ENCODE assay signal across 8 cellular contexts in genomic region chr1:226708342-226708780, GRCh38. TPM values are rescaled to one million over a fixed set of nuclear protein-coding genes. Genes with fewer than 3 reads are reported as not detected.
A peak's percentile ranks its signal among the peaks of the same experiment; 100 is the strongest.
DNase-seq lines count a peak whose midpoint lies in the region; ATAC-seq and TF ChIP-seq lines count a peak whose summit lies in the region.

No MANE protein-coding gene starts in this region.

- CTCF ChIA-PET in T-cell (lab: Charles Lee): interaction anchor here in 1 of 2 donors (0.7 to 1.3 kb wide), 6 partner anchors 9 to 120 kb away, joined by 3 to 5 read pairs (median 4); partner anchors contain the start of gene ITPKB

- peak overlapping the region; percentile 42 to 100 (median 83) for H3K27ac ChIP-seq in esophagus squamous epithelium

- TF ChIP-seq CTCF in esophagus squamous epithelium (IDR thresholded peaks at IDR 0.05): no peak

- no peaks in the 10 kb centered on the region for H3K27me3 Mint-ChIP-seq in T-helper 1 cell treated with Interleukin-12 subunit alpha and Interleukin-12 subunit beta and Interleukin-4 antibody, amounts not matched to agents 30 μg/mL and 1 μg/mL, for 36 hours (ENCODE audit: low read depth)
- H3K27me3 Mint-ChIP-seq in T-cell: no peaks in the 10 kb centered on the region

- H3K36me3 Mint-ChIP-seq in T-helper 1 cell treated with Interleukin-12 subunit alpha and Interleukin-12 subunit beta and Interleukin-4 antibody, amounts not matched to agents 30 μg/mL and 1 μg/mL, for 36 hours (ENCODE audit: low read depth): peaks cover 30% of the 10 kb centered on the region
- peaks cover 22% of the 10 kb centered on the region for H3K36me3 Mint-ChIP-seq in T-cell

- intact Hi-C loops in esophagus squamous epithelium (cut with DNase I): no loop called here

- H3K4me3 Mint-ChIP-seq in T-helper 1 cell treated with Interleukin-12 subunit alpha and Interleukin-12 subunit beta and Interleukin-4 antibody, amounts not matched to agents 30 μg/mL and 1 μg/mL, for 36 hours: peak overlapping the region; percentile 60
- H3K4me3 Mint-ChIP-seq in T-cell: peak overlapping the region; percentile 11 to 83 (median 66)

- 22 to 26% methylated on average over 4 to 6 of the region's 6 CpGs for WGBS in esophagus squamous epithelium, 2 donors

- DNase-seq in T-helper 1 cell: no peak
- DNase-seq in T-cell: no peak
- no peak for DNase-seq in esophagus squamous epithelium (lab: John Stamatoyannopoulos, UW)
- DNase-seq in stimulated activated CD4-positive, alpha-beta T cell treated with anti-CD3 and anti-CD28 coated beads, Interleukin-4, amount 100 ng/mL, for 24 hours: peak; percentile 55
- DNase-seq in putamen (ENCODE audit: low spot score): no peak
- no peak for DNase-seq in NCI-H1048 (lab: John Stamatoyannopoulos, UW)

- H3K36me3 ChIP-seq in esophagus squamous epithelium: peaks cover 0 to 7% (median 0%) of the 10 kb centered on the region in 3 donors

- peaks cover 24 to 74% (median 39%) of the 10 kb centered on the region in 3 donors for H3K4me1 ChIP-seq in esophagus squamous epithelium

- H3K27me3 ChIP-seq in esophagus squamous epithelium: no peaks in the 10 kb centered on the region

- ATAC-seq in T-cell (replicated peaks in 1 of 4): peak; percentile 7 to 55 (median 40)
- ATAC-seq in HG03139 (IDR thresholded peaks at IDR 0.05; ENCODE audit: unreplicated experiment): no peak

- H3K9me3 Mint-ChIP-seq in T-helper 1 cell treated with Interleukin-12 subunit alpha and Interleukin-12 subunit beta and Interleukin-4 antibody, amounts not matched to agents 30 μg/mL and 1 μg/mL, for 36 hours: no peaks in the 10 kb centered on the region
- no peaks in the 10 kb centered on the region for H3K9me3 Mint-ChIP-seq in T-cell

- no peak overlapping the region for H3K4me3 ChIP-seq in esophagus squamous epithelium

- H3K4me1 Mint-ChIP-seq in T-helper 1 cell treated with Interleukin-12 subunit alpha and Interleukin-12 subunit beta and Interleukin-4 antibody, amounts not matched to agents 30 μg/mL and 1 μg/mL, for 36 hours (ENCODE audit: low read depth): peaks cover 72% of the 10 kb centered on the region
- peaks cover 90 to 94% (median 91%) of the 10 kb centered on the region in 3 donors for H3K4me1 Mint-ChIP-seq in T-cell

- no peak for TF ChIP-seq POLR2A in esophagus squamous epithelium (IDR thresholded peaks at IDR 0.05)

- H3K9me3 ChIP-seq in esophagus squamous epithelium: no peaks in the 10 kb centered on the region

- peak overlapping the region; percentile 91 for H3K27ac Mint-ChIP-seq in T-helper 1 cell treated with Interleukin-12 subunit alpha and Interleukin-12 subunit beta and Interleukin-4 antibody, amounts not matched to agents 30 μg/mL and 1 μg/mL, for 36 hours
- peak overlapping the region; percentile 97 to 98 for H3K27ac Mint-ChIP-seq in T-cell

- POLR2A ChIA-PET in T-cell (lab: Charles Lee): interaction anchor here (0.6 to 1.8 kb wide), 4 partner anchors 21 to 31 kb away, joined by 3 to 6 read pairs (median 4); no protein-coding TSS in a partner anchor

RNA-seq across cellular contexts. Expression of gene ITPKB, which starts 30.7 kb away (rescaled TPM):
- total RNA-seq in T-cell: 100 to 1,000 TPM; 153 to 351 (median 179) TPM
- total RNA-seq in esophagus squamous epithelium: 10 to 100 TPM; 10.7 to 22.3 (median 15.9) TPM

Comparison
In these comparisons a context has a peak if more than half of its experiments do, and no peak if none do; other contexts are left out.
1. RNA of gene ITPKB, which starts 30.7 kb away (total RNA-seq): 153 to 351 TPM in T-cell; 10.7 to 22.3 TPM in esophagus squamous epithelium; every median in the first group is over 4 times any median in the second.